Comparison of ENCODE assay signal across 10 cellular contexts in genomic region chr19:1256646-1257474, GRCh38. TPM values are rescaled to one million over a fixed set of nuclear protein-coding genes. Genes with fewer than 3 reads are reported as not detected.
A peak's percentile ranks its signal among the peaks of the same experiment; 100 is the strongest.
DNase-seq lines count a peak whose midpoint lies in the region; ATAC-seq and TF ChIP-seq lines count a peak whose summit lies in the region.
"Had no signal": no experiment of that assay in that cellular context is flagged by ENCODE, and none has a peak within 500 bp of the region (broad histone marks: within the 10 kb centered on the region; RNA-seq: fewer than 3 reads in every experiment).

No MANE protein-coding gene starts in this region.

- H3K27ac Mint-ChIP-seq in brain (peak overlapping the region in 3 of 5 experiments; percentile 72 to 77 (median 72)), natural killer cell (peak overlapping the region; percentile 97 to 100)

- H3K9me3 ChIP-seq in left ventricle myocardium inferior (replicated peaks), result no peaks in the 10 kb centered on the region

- DNase-seq in left ventricle myocardium inferior (no peak), Right ventricle myocardium inferior (ENCODE audit: missing footprints) (no peak), natural killer cell (peak; percentile 23), GM10248 (ENCODE audit: extremely low spot score) (no peak)
- DNase-seq: activated T-cell treated with anti-CD3 and anti-CD28 coated beads, Interleukin-2, amount 50 U/mL, for 48 hours had no signal

- WGBS in urinary bladder, result 83% methylated on average over 46 of the region's 46 CpGs

- H3K27me3 ChIP-seq in left ventricle myocardium inferior (ENCODE audit: low read depth), result no peaks in the 10 kb centered on the region

- H3K4me3 ChIP-seq in left ventricle myocardium inferior, result peak overlapping the region; percentile 5
- H3K4me3 ChIP-seq in urinary bladder (ENCODE audit: low read depth, low read length), result no peak overlapping the region

- CTCF ChIA-PET in GM10248 (lab: Yijun Ruan, JAX), result interaction anchor here (1.4 to 18.0 kb wide), 4 partner anchors 10 to 14 kb away, joined by 4 to 491 read pairs (median 13); partner anchors contain the start of genes ATP5F1D, CBARP and CIRBP

- H3K36me3 Mint-ChIP-seq in brain (peaks cover 39% of the 10 kb centered on the region), natural killer cell (no peaks in the 10 kb centered on the region)

- no peaks in the 10 kb centered on the region for H3K27me3 Mint-ChIP-seq in brain
- H3K27me3 Mint-ChIP-seq in natural killer cell (ENCODE audit: low read depth in 2 of 2), result no peaks in the 10 kb centered on the region

- TF ChIP-seq CTCF in left ventricle myocardium inferior (IDR thresholded peaks at IDR 0.05; ENCODE audit: borderline replicate concordance) (no peak), brain (conservative IDR thresholded peaks at IDR 0.05) (no peak), natural killer cell (IDR thresholded peaks at IDR 0.05) (no peak), GM10248 (IDR thresholded peaks at IDR 0.05; ENCODE audit: control extremely low read depth, extremely low read depth, low read depth, missing control alignments) (no peak)

- intact Hi-C loops in left ventricle myocardium inferior (cut with micrococcal nuclease) (no loop called here), Right ventricle myocardium inferior (cut with DNase I) (no loop called here), natural killer cell (cut with micrococcal nuclease) (no loop called here)

- H3K4me1 Mint-ChIP-seq in brain (peaks cover 44% of the 10 kb centered on the region), natural killer cell (peaks cover 24 to 65% of the 10 kb centered on the region in 2 donors)

- POLR2A ChIA-PET in GM10248 (lab: Yijun Ruan, JAX), result interaction anchor here (2.8 kb wide), 1 partner anchor 12 kb away, joined by 18 read pairs; the partner anchor contains the start of gene CIRBP

- H3K9me3 Mint-ChIP-seq in brain (peaks cover 0 to 4% (median 0%) of the 10 kb centered on the region in 5 experiments), natural killer cell (no peaks in the 10 kb centered on the region)

- H3K27ac ChIP-seq in left ventricle myocardium inferior (replicated peaks) (peak overlapping the region; percentile 100), urinary bladder (ENCODE audit: low read depth) (peak overlapping the region; percentile 27)

- ATAC-seq in Right ventricle myocardium inferior (no peak), natural killer cell (no peak), HG03457 (IDR thresholded peaks at IDR 0.05; ENCODE audit: unreplicated experiment) (no peak)
- no peak for ATAC-seq in activated CD4-positive, CD25-positive, alpha-beta regulatory T cell treated with anti-CD3 and anti-CD28 coated beads, Interleukin-2, amount 50 U/mL, for 24 hours
- ATAC-seq: esophagus mucosa had no signal

- peaks cover 97% of the 10 kb centered on the region for H3K4me1 ChIP-seq in left ventricle myocardium inferior
- H3K4me1 ChIP-seq in urinary bladder (ENCODE audit: insufficient read depth), result peaks cover 2% of the 10 kb centered on the region

- H3K4me3 Mint-ChIP-seq in brain (no peak overlapping the region), natural killer cell (peak overlapping the region; percentile 89)

- peaks cover 52% of the 10 kb centered on the region for H3K36me3 ChIP-seq in left ventricle myocardium inferior
- peaks cover 11% of the 10 kb centered on the region for H3K36me3 ChIP-seq in urinary bladder (ENCODE audit: insufficient read depth)

RNA-seq across cellular contexts. Expression of gene MIDN, which starts 8.5 kb away (rescaled TPM):
- total RNA-seq in left ventricle myocardium inferior (60.5 TPM), Right ventricle myocardium inferior (62.8 TPM), natural killer cell (100 to 1,000 TPM; 296 to 367 (median 314) TPM), urinary bladder (12.2 TPM)
- polyA plus RNA-seq in brain (ENCODE audit: insufficient read depth, low read depth, low replicate concordance) (79.7 TPM), urinary bladder (64.3 TPM)

RNA-seq across cellular contexts. Expression of gene CIRBP, which starts 12.3 kb away (rescaled TPM):
- 229 TPM for total RNA-seq in left ventricle myocardium inferior
- 219 TPM for total RNA-seq in Right ventricle myocardium inferior
- polyA plus RNA-seq in brain (ENCODE audit: insufficient read depth, low read depth, low replicate concordance), result 617 TPM
- total RNA-seq in natural killer cell, result 100 to 1,000 TPM; 410 to 454 (median 440) TPM
- 267 TPM for total RNA-seq in urinary bladder
- polyA plus RNA-seq in urinary bladder, result 536 TPM

RNA-seq across cellular contexts. Expression of gene ATP5F1D, which starts 15.3 kb away (rescaled TPM):
- total RNA-seq in left ventricle myocardium inferior, result 501 TPM
- 656 TPM for total RNA-seq in Right ventricle myocardium inferior
- 365 TPM for polyA plus RNA-seq in brain (ENCODE audit: insufficient read depth, low read depth, low replicate concordance)
- total RNA-seq in natural killer cell, result 100 to 1,000 TPM in 2 of 3 donors, 10 to 100 TPM in 1; 88.6 to 119 (median 104) TPM
- 9.5 TPM for total RNA-seq in urinary bladder
- polyA plus RNA-seq in urinary bladder, result 236 TPM

RNA-seq across cellular contexts. Expression of gene FAM174C, which starts 18.5 kb away (rescaled TPM):
- total RNA-seq in left ventricle myocardium inferior (12.4 TPM), Right ventricle myocardium inferior (13.1 TPM), natural killer cell (10 to 100 TPM; 26.6 to 33.4 (median 27.1) TPM), urinary bladder (4.9 TPM)
- polyA plus RNA-seq in brain (ENCODE audit: insufficient read depth, low read depth, low replicate concordance) (60.8 TPM), urinary bladder (55.9 TPM)

RNA-seq across cellular contexts. Expression of gene CBARP, which starts 19.1 kb away (rescaled TPM):
- total RNA-seq in left ventricle myocardium inferior, result 0.96 TPM
- total RNA-seq in Right ventricle myocardium inferior, result 1.2 TPM
- 11.2 TPM for polyA plus RNA-seq in brain (ENCODE audit: insufficient read depth, low read depth, low replicate concordance)
- total RNA-seq in natural killer cell, result under 1 TPM in 2 of 3 donors, not detected in 1; 0.14 to 0.41 TPM
- 0.53 TPM for total RNA-seq in urinary bladder
- polyA plus RNA-seq in urinary bladder, result 0.43 TPM
